Comparison of ENCODE assay signal across 8 cellular contexts in the genomic region with DNA sequence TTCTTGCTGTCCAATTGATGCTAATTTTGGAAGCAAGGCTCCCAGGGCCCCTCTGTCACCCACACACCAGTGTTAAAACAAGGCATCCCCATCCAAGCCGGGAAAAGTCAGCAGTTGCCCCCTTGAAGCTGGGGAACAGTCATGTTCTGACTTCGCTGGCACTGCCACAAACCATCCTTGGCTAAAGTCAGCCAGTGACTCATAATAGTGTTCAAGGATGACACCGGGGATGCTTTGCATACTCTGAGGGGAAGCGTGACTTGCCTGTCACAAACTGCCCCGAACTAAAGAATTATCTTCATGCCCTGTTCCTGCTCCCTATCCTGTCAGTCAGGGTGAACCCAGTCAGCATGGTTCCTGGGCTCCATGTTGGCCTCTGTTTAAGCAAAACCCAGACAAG. TPM values are rescaled to one million over a fixed set of nuclear protein-coding genes. Genes with fewer than 3 reads are reported as not detected.
DNase-seq lines count a peak whose midpoint lies in the region; ATAC-seq and TF ChIP-seq lines count a peak whose summit lies in the region.
"Had no signal": no experiment of that assay in that cellular context is flagged by ENCODE, and none has a peak within 500 bp of the region (broad histone marks: within the 10 kb centered on the region; RNA-seq: fewer than 3 reads in every experiment).

No MANE protein-coding gene starts in this region.

- H3K27me3 ChIP-seq in esophagus muscularis mucosa: peaks cover 0 to 3% (median 0%) of the 10 kb centered on the region in 4 donors
- H3K27me3 ChIP-seq: dorsolateral prefrontal cortex had no signal

- H3K27ac ChIP-seq in esophagus muscularis mucosa (replicated peaks in 1 of 4): no peak overlapping the region

- peaks cover 5% of the 10 kb centered on the region for H3K9me3 Mint-ChIP-seq in neural crest cell

- TF ChIP-seq CTCF in neural crest cell (conservative IDR thresholded peaks at IDR 0.05): no peak
- TF ChIP-seq CTCF in esophagus muscularis mucosa (IDR thresholded peaks at IDR 0.05): no peak

- no peaks in the 10 kb centered on the region for H3K4me1 Mint-ChIP-seq in neural crest cell

- H3K36me3 Mint-ChIP-seq in neural crest cell (ENCODE audit: low read depth): no peaks in the 10 kb centered on the region

- H3K36me3 ChIP-seq in esophagus muscularis mucosa: no peaks in the 10 kb centered on the region

- H3K27me3 Mint-ChIP-seq in neural crest cell (ENCODE audit: low read depth): no peaks in the 10 kb centered on the region

- H3K4me1 ChIP-seq in esophagus muscularis mucosa: no peaks in the 10 kb centered on the region

- intact Hi-C loops in esophagus muscularis mucosa (cut with DNase I): no loop called here

- no peak for TF ChIP-seq POLR2A in esophagus muscularis mucosa (IDR thresholded peaks at IDR 0.05; ENCODE audit: low read depth)

- no peaks in the 10 kb centered on the region for H3K9me3 ChIP-seq in esophagus muscularis mucosa

- WGBS in esophagus muscularis mucosa: 55% methylated on average over 5 of the region's 5 CpGs

- no peak for TF ChIP-seq EP300 in esophagus muscularis mucosa (IDR thresholded peaks at IDR 0.05)

- H3K4me3 ChIP-seq in esophagus muscularis mucosa: no peak overlapping the region
- H3K4me3 ChIP-seq: dorsolateral prefrontal cortex had no signal

- peak overlapping the region; percentile 57 for H3K27ac Mint-ChIP-seq in neural crest cell (ENCODE audit: unreplicated experiment)

- ATAC-seq in GM18868 (IDR thresholded peaks at IDR 0.05; ENCODE audit: unreplicated experiment) (peak; percentile 97), HG02588 (IDR thresholded peaks at IDR 0.05; ENCODE audit: unreplicated experiment) (peak; percentile 97)

- DNase-seq in NAMALWA (ENCODE audit: low spot score) (peak; percentile 32), neural crest cell (ENCODE audit: low read depth, low spot score) (no peak), NCI-H1930 (lab: John Stamatoyannopoulos, UW) (no peak), esophagus muscularis mucosa (ENCODE audit: extremely low spot score) (no peak), NCI-H2081 (lab: John Stamatoyannopoulos, UW) (no peak)

- no peak overlapping the region for H3K4me3 Mint-ChIP-seq in neural crest cell

RNA-seq across cellular contexts. Expression of a gene that starts 37.0 kb away (rescaled TPM):
- 1.1 and 1.4 TPM in 2 replicates for total RNA-seq in neural crest cell
- 1 to 10 TPM in 2 of 4 donors, under 1 TPM in 2; 0.46 to 2.0 (median 1.3) TPM for total RNA-seq in esophagus muscularis mucosa
